Comparison of ENCODE assay signal across 10 cellular contexts in genomic region chr16:58366247-58367031, GRCh38. TPM values are rescaled to one million over a fixed set of nuclear protein-coding genes. Genes with fewer than 3 reads are reported as not detected.
DNase-seq lines count a peak whose midpoint lies in the region; ATAC-seq and TF ChIP-seq lines count a peak whose summit lies in the region.
"Had no signal": no experiment of that assay in that cellular context is flagged by ENCODE, and none has a peak within 500 bp of the region (broad histone marks: within the 10 kb centered on the region; RNA-seq: fewer than 3 reads in every experiment).

No MANE protein-coding gene starts in this region.

- no peak overlapping the region for H3K9ac ChIP-seq in DND-41 (ENCODE audit: low read depth, low read length)

- H3K9me3 Mint-ChIP-seq in HFFc6, result peaks cover 3% of the 10 kb centered on the region; the same call in 1 of the 2 replicates

- peaks cover 28% of the 10 kb centered on the region; the same call in 1 of the 2 replicates for H3K27me3 Mint-ChIP-seq in HFFc6 (ENCODE audit: insufficient read depth)

- H2AFZ ChIP-seq in DND-41 (ENCODE audit: low read depth, low read length), result no peak overlapping the region

- no peak overlapping the region for H3K27ac Mint-ChIP-seq in HFFc6

- POLR2A ChIA-PET in RWPE1 (lab: Yijun Ruan, JAX; ENCODE audit: low non-redundant PET), result no interaction called here

- H3K79me2 ChIP-seq in DND-41 (ENCODE audit: insufficient read depth, low read length), result no peaks in the 10 kb centered on the region

- DNase-seq in DND-41 (no peak), HFFc6 (peak; percentile 40), RWPE1 (ENCODE audit: low spot score) (peak; percentile 59), fibroblast of the aortic adventitia (ENCODE audit: low read depth) (peak; percentile 73), GF-D8 (lab: John Stamatoyannopoulos, UW) (no peak), NCI-H510A (lab: John Stamatoyannopoulos, UW) (no peak)
- DNase-seq: activated CD4-positive, alpha-beta T cell treated with anti-CD3 and anti-CD28 coated beads for 48 hours; NCI-H1105 had no signal

- no peaks in the 10 kb centered on the region for H3K27me3 ChIP-seq in DND-41 (ENCODE audit: insufficient read depth, low read length, poor library complexity)

- H3K4me3 ChIP-seq in DND-41 (ENCODE audit: low read depth in 1 of 2, low read length in 2 of 2), result no peak overlapping the region
- no peak overlapping the region for H3K4me3 ChIP-seq in fibroblast of the aortic adventitia (ENCODE audit: low read depth, low read length)

- peaks cover 22% of the 10 kb centered on the region for H3K4me1 ChIP-seq in DND-41 (ENCODE audit: insufficient read depth, low read length)

- no peak for TF ChIP-seq CTCF in DND-41 (IDR thresholded peaks at IDR 0.05; ENCODE audit: borderline replicate concordance, extremely low read depth, low read length, poor library complexity, severe bottlenecking)
- TF ChIP-seq CTCF in HFFc6 (IDR thresholded peaks at IDR 0.05), result no peak
- TF ChIP-seq CTCF in RWPE1 (conservative IDR thresholded peaks at IDR 0.05; ENCODE audit: low read depth), result no peak
- no peak for TF ChIP-seq CTCF in fibroblast of the aortic adventitia (IDR thresholded peaks at IDR 0.05; ENCODE audit: insufficient read depth, low read length)

- peaks cover 8% of the 10 kb centered on the region for H3K4me1 Mint-ChIP-seq in HFFc6 (ENCODE audit: low read depth)

- no peak overlapping the region for H3K4me3 Mint-ChIP-seq in HFFc6

- no peaks in the 10 kb centered on the region for H3K36me3 ChIP-seq in DND-41 (ENCODE audit: insufficient read depth, low read length)

- CTCF ChIA-PET in RWPE1 (lab: Yijun Ruan, JAX), result interaction anchor here (0.6 kb wide), 2 partner anchors 32 to 124 kb away, joined by 3 read pairs; no protein-coding TSS in a partner anchor

- no peaks in the 10 kb centered on the region for H3K36me3 Mint-ChIP-seq in HFFc6 (ENCODE audit: low read depth)

- H3K4me2 ChIP-seq in DND-41 (ENCODE audit: insufficient read depth, low read length), result no peak overlapping the region

- H4K20me1 ChIP-seq in DND-41 (ENCODE audit: insufficient read depth, low read length), result no peaks in the 10 kb centered on the region

- H3K9me3 ChIP-seq in DND-41 (ENCODE audit: insufficient read depth, low read length, severe bottlenecking), result peaks cover 6% of the 10 kb centered on the region

- H3K27ac ChIP-seq in DND-41 (ENCODE audit: low read length) (peak overlapping the region; percentile 73), RWPE1 (no peak overlapping the region)

- ATAC-seq in DND-41 (ENCODE audit: insufficient read depth, low read depth) (no peak), GM19351 (IDR thresholded peaks at IDR 0.05; ENCODE audit: unreplicated experiment) (no peak), HG02981 (IDR thresholded peaks at IDR 0.05; ENCODE audit: unreplicated experiment) (no peak)

RNA-seq across cellular contexts. Expression of gene GINS3, which starts 25.8 kb away (rescaled TPM):
- 1 to 10 TPM; 3.0 to 6.4 (median 5.9) TPM for total RNA-seq in HFFc6 (2021; fragmentation: NEBNext Ultra II Directional; extraction: Animal tissue kit (Norgen Biotek cat#: 25700))
- 2.1 and 10.7 TPM in 2 replicates for total RNA-seq in fibroblast of the aortic adventitia (ENCODE audit: low replicate concordance)

Comparison
In these comparisons a context has a peak if more than half of its experiments do, and no peak if none do; other contexts are left out.
1. DNase-seq: peak in HFFc6 (single experiment), RWPE1 (single experiment) and fibroblast of the aortic adventitia (single experiment); none in DND-41 (single experiment), GF-D8 (single experiment) and NCI-H510A (single experiment).